ENCODE assay signal across 25 cellular contexts in genomic region chr1:10324627-10325026, GRCh38.
DNase-seq lines count a peak whose midpoint lies in the region; ATAC-seq and TF ChIP-seq lines count a peak whose summit lies in the region.
"Had no signal": no experiment of that assay in that cellular context is flagged by ENCODE, and none has a peak within 500 bp of the region (broad histone marks: within the 10 kb centered on the region; RNA-seq: fewer than 3 reads in every experiment).

No MANE protein-coding gene starts in this region.

- H3K4me1 ChIP-seq in tibial artery = no peaks in the 10 kb centered on the region

- no peaks in the 10 kb centered on the region for H3K9me3 Mint-ChIP-seq in activated T-cell treated with anti-CD3 and anti-CD28 coated beads, Interleukin-2, amount 50 U/mL, for 24 hours
- H3K9me3 Mint-ChIP-seq in CD4-positive, alpha-beta T cell = no peaks in the 10 kb centered on the region
- no peaks in the 10 kb centered on the region for H3K9me3 Mint-ChIP-seq in T-helper 2 cell treated with Interferon-gamma antibody and Interleukin-4, amounts not matched to agents 5 μg/mL and 100 μg/mL, for 36 hours
- no peaks in the 10 kb centered on the region for H3K9me3 Mint-ChIP-seq in effector memory CD8-positive, alpha-beta T cell
- H3K9me3 Mint-ChIP-seq: type B pancreatic cell had no signal

- no peaks in the 10 kb centered on the region for H3K27me3 Mint-ChIP-seq in activated T-cell treated with anti-CD3 and anti-CD28 coated beads, Interleukin-2, amount 50 U/mL, for 24 hours
- no peaks in the 10 kb centered on the region for H3K27me3 Mint-ChIP-seq in CD4-positive, alpha-beta T cell
- H3K27me3 Mint-ChIP-seq in T-helper 2 cell treated with Interferon-gamma antibody and Interleukin-4, amounts not matched to agents 5 μg/mL and 100 μg/mL, for 36 hours (ENCODE audit: low read depth) = no peaks in the 10 kb centered on the region
- no peaks in the 10 kb centered on the region for H3K27me3 Mint-ChIP-seq in effector memory CD8-positive, alpha-beta T cell
- H3K27me3 Mint-ChIP-seq: naive thymus-derived CD4-positive, alpha-beta T cell; type B pancreatic cell had no signal

- peak overlapping the region; percentile 61 for H3K27ac Mint-ChIP-seq in activated T-cell treated with anti-CD3 and anti-CD28 coated beads, Interleukin-2, amount 50 U/mL, for 24 hours
- peak overlapping the region; percentile 77 for H3K27ac Mint-ChIP-seq in CD4-positive, alpha-beta T cell
- H3K27ac Mint-ChIP-seq in T-helper 2 cell treated with Interferon-gamma antibody and Interleukin-4, amounts not matched to agents 5 μg/mL and 100 μg/mL, for 36 hours = peak overlapping the region; percentile 69
- peak overlapping the region; percentile 77 to 87 for H3K27ac Mint-ChIP-seq in effector memory CD8-positive, alpha-beta T cell
- H3K27ac Mint-ChIP-seq: type B pancreatic cell had no signal

- peak overlapping the region; percentile 23 for H3K4me3 Mint-ChIP-seq in activated T-cell treated with anti-CD3 and anti-CD28 coated beads, Interleukin-2, amount 50 U/mL, for 24 hours
- H3K4me3 Mint-ChIP-seq in CD4-positive, alpha-beta T cell = peak overlapping the region; percentile 73
- H3K4me3 Mint-ChIP-seq in T-helper 2 cell treated with Interferon-gamma antibody and Interleukin-4, amounts not matched to agents 5 μg/mL and 100 μg/mL, for 36 hours = peak overlapping the region; percentile 31
- H3K4me3 Mint-ChIP-seq in effector memory CD8-positive, alpha-beta T cell = peak overlapping the region; percentile 48 to 57
- H3K4me3 Mint-ChIP-seq: type B pancreatic cell had no signal

- CTCF ChIA-PET in CD4-positive, alpha-beta T cell (lab: Charles Lee) = no interaction called here

- POLR2A ChIA-PET in CD4-positive, alpha-beta T cell (lab: Charles Lee) = no interaction called here

- H3K27me3 ChIP-seq in CD4-positive, alpha-beta T cell (ENCODE audit: control insufficient read depth, insufficient read depth, low read length) = no peaks in the 10 kb centered on the region
- no peaks in the 10 kb centered on the region for H3K27me3 ChIP-seq in tibial artery
- H3K27me3 ChIP-seq: brain microvascular endothelial cell had no signal

- H3K4me1 Mint-ChIP-seq in activated T-cell treated with anti-CD3 and anti-CD28 coated beads, Interleukin-2, amount 50 U/mL, for 24 hours (ENCODE audit: low read depth) = peaks cover 6% of the 10 kb centered on the region
- no peaks in the 10 kb centered on the region for H3K4me1 Mint-ChIP-seq in CD4-positive, alpha-beta T cell (ENCODE audit: low read depth)
- H3K4me1 Mint-ChIP-seq in T-helper 2 cell treated with Interferon-gamma antibody and Interleukin-4, amounts not matched to agents 5 μg/mL and 100 μg/mL, for 36 hours (ENCODE audit: low read depth) = peaks cover 26% of the 10 kb centered on the region
- peaks cover 0 to 4% of the 10 kb centered on the region in 2 donors for H3K4me1 Mint-ChIP-seq in effector memory CD8-positive, alpha-beta T cell (ENCODE audit: low read depth in 2 of 2)

- DNase-seq in activated T-cell treated with anti-CD3 and anti-CD28 coated beads, Interleukin-2, amount 50 U/mL, for 24 hours = no peak
- DNase-seq in activated T-cell treated with anti-CD3 and anti-CD28 coated beads, Interleukin-2, amount 50 U/mL, for 48 hours = no peak
- peak in 1 of 10 experiments; percentile 6 for DNase-seq in CD4-positive, alpha-beta T cell
- DNase-seq in T-helper 2 cell treated with Interferon-gamma antibody and Interleukin-4, amounts not matched to agents 5 μg/mL and 100 μg/mL, for 36 hours (ENCODE audit: low spot score) = no peak
- DNase-seq in effector memory CD8-positive, alpha-beta T cell = peak in 1 of 3 experiments; percentile 2
- DNase-seq in RKO (ENCODE audit: low spot score) (no peak), tibial artery (no peak), superior temporal gyrus (ENCODE audit: extremely low spot score) (no peak)
- DNase-seq: activated CD8-positive, alpha-beta memory T cell treated with anti-CD3 and anti-CD28 coated beads for 24 hours; brain microvascular endothelial cell; DMS79; GDM1; Karpas-422; midbrain; naive thymus-derived CD4-positive, alpha-beta T cell; NCI-H1417 treated with DMSO at 0.1 percent for 48 hours; NCI-H2081 treated with DMSO at 0.1 percent for 48 hours; NCI-H446; NCI-H82; occipital lobe; SK-N-SH; stimulated activated CD4-positive, alpha-beta T cell treated with anti-CD3 and anti-CD28 coated beads, Interleukin-15, amount 100 ng/mL, for 24 hours; WERI-Rb-1 had no signal

- H3K27ac ChIP-seq in CD4-positive, alpha-beta T cell (ENCODE audit: low read depth, low read length) = no peak overlapping the region
- no peak overlapping the region for H3K27ac ChIP-seq in tibial artery
- H3K27ac ChIP-seq: brain microvascular endothelial cell, epithelial cell of prostate, WERI-Rb-1 had no signal

- H3K36me3 ChIP-seq in tibial artery = peaks cover 35 to 49% (median 36%) of the 10 kb centered on the region in 3 donors

- intact Hi-C loops in CD4-positive, alpha-beta T cell (cut with DNase I, micrococcal nuclease) = loop anchor here in 1 of 2 experiments (2.0 kb wide), 1 partner anchor 16 kb away; no protein-coding TSS in a partner anchor
- intact Hi-C loops in tibial artery (cut with DNase I; ENCODE audit: low total_unique reads) = no loop called here

- no peak for ATAC-seq in CD4-positive, alpha-beta T cell (ENCODE audit: poor library complexity)
- ATAC-seq in effector memory CD8-positive, alpha-beta T cell (replicated peaks) = peak; percentile 44
- ATAC-seq: naive thymus-derived CD4-positive, alpha-beta T cell had no signal

- H3K4me3 ChIP-seq in tibial artery = no peak overlapping the region

- no peaks in the 10 kb centered on the region for H3K9me3 ChIP-seq in CD4-positive, alpha-beta T cell (ENCODE audit: control insufficient read depth, low read length)
- no peaks in the 10 kb centered on the region for H3K9me3 ChIP-seq in tibial artery
- H3K9me3 ChIP-seq: SK-N-SH had no signal

- no peak for TF ChIP-seq CTCF in CD4-positive, alpha-beta T cell (IDR thresholded peaks at IDR 0.05)
- no peak for TF ChIP-seq CTCF in tibial artery (IDR thresholded peaks at IDR 0.05)

- H3K36me3 Mint-ChIP-seq in activated T-cell treated with anti-CD3 and anti-CD28 coated beads, Interleukin-2, amount 50 U/mL, for 24 hours (ENCODE audit: low read depth) = peaks cover 31% of the 10 kb centered on the region
- peaks cover 35% of the 10 kb centered on the region for H3K36me3 Mint-ChIP-seq in CD4-positive, alpha-beta T cell (ENCODE audit: low read depth)
- H3K36me3 Mint-ChIP-seq in T-helper 2 cell treated with Interferon-gamma antibody and Interleukin-4, amounts not matched to agents 5 μg/mL and 100 μg/mL, for 36 hours (ENCODE audit: low read depth) = peaks cover 21% of the 10 kb centered on the region
- H3K36me3 Mint-ChIP-seq in effector memory CD8-positive, alpha-beta T cell (ENCODE audit: insufficient read depth) = peaks cover 20% of the 10 kb centered on the region

Comparison
In these comparisons a context has a peak if more than half of its experiments do, and no peak if none do; other contexts are left out.
1. H3K4me3 Mint-ChIP-seq: peak in every context shown above with its lines; median percentile 73 in CD4-positive, alpha-beta T cell; 52 in effector memory CD8-positive, alpha-beta T cell; 31 in T-helper 2 cell treated with Interferon-gamma antibody and Interleukin-4, amounts not matched to agents 5 μg/mL and 100 μg/mL, for 36 hours; 23 in activated T-cell treated with anti-CD3 and anti-CD28 coated beads, Interleukin-2, amount 50 U/mL, for 24 hours.